12 cellular contexts compared by ENCODE assay signal in genomic region chr12:67681145-67681778, GRCh38. TPM values are rescaled to one million over a fixed set of nuclear protein-coding genes. Genes with fewer than 3 reads are reported as not detected.
DNase-seq lines count a peak whose midpoint lies in the region; ATAC-seq and TF ChIP-seq lines count a peak whose summit lies in the region.
"Had no signal": no experiment of that assay in that cellular context is flagged by ENCODE, and none has a peak within 500 bp of the region (broad histone marks: within the 10 kb centered on the region; RNA-seq: fewer than 3 reads in every experiment).

No MANE protein-coding gene starts in this region.

- H3K9me3 Mint-ChIP-seq in nephron progenitor cell = no peaks in the 10 kb centered on the region

- peak; percentile 90 for DNase-seq in AG08395 (ENCODE audit: low spot score)
- DNase-seq in RWPE2 (ENCODE audit: low spot score) = no peak
- DNase-seq in fibroblast of mammary gland (ENCODE audit: low read depth) = peak; percentile 97
- no peak for DNase-seq in nephron progenitor cell
- no peak for DNase-seq in SIG-M5 treated with dmso at 0.1 percent for 504 hours (lab: John Stamatoyannopoulos, UW; ENCODE audit: unreplicated experiment)
- DNase-seq in NCI-H2107 treated with DMSO at 0.1 percent for 48 hours (lab: John Stamatoyannopoulos, UW; ENCODE audit: unreplicated experiment) = no peak
- DNase-seq in activated CD8-positive, alpha-beta memory T cell treated with anti-CD3 and anti-CD28 coated beads, Interleukin-2, amount 50 U/mL, for 48 hours = no peak
- DNase-seq in cerebellum (ENCODE audit: low spot score) = no peak
- DNase-seq: C1 segment of cervical spinal cord; Kasumi-1; stimulated activated naive CD8-positive, alpha-beta T cell treated with anti-CD3 and anti-CD28 coated beads, Interleukin-15, Interleukin-2, amounts not matched to agents 100 U/mL and 50 U/mL, for 24 hours had no signal

- no peaks in the 10 kb centered on the region for H3K4me1 Mint-ChIP-seq in nephron progenitor cell

- H3K4me3 ChIP-seq in RWPE2 (ENCODE audit: severe bottlenecking) (no peak overlapping the region), fibroblast of mammary gland (ENCODE audit: control insufficient read depth, low read depth, low read length) (no peak overlapping the region)

- H3K27ac Mint-ChIP-seq in nephron progenitor cell = peak overlapping the region; percentile 58

- H3K36me3 Mint-ChIP-seq in nephron progenitor cell (ENCODE audit: low read depth) = peaks cover 6% of the 10 kb centered on the region

- H3K9me3 ChIP-seq in RWPE2 (ENCODE audit: severe bottlenecking) = no peaks in the 10 kb centered on the region
- H3K9me3 ChIP-seq: neutrophil had no signal

- TF ChIP-seq CTCF in RWPE2 (IDR thresholded peaks at IDR 0.05; ENCODE audit: poor library complexity, severe bottlenecking) (no peak), fibroblast of mammary gland (conservative IDR thresholded peaks at IDR 0.05; ENCODE audit: control insufficient read depth, insufficient read depth, low read depth, low read length) (no peak), nephron progenitor cell (IDR thresholded peaks at IDR 0.05) (no peak)

- ATAC-seq in RWPE2 (ENCODE audit: low read depth) = peak; percentile 65
- ATAC-seq: stimulated activated naive CD8-positive, alpha-beta T cell treated with anti-CD3 and anti-CD28 coated beads, Interleukin-15, Interleukin-2, amounts not matched to agents 100 U/mL and 50 U/mL, for 24 hours had no signal

- peaks cover 24% of the 10 kb centered on the region for H3K4me1 ChIP-seq in RWPE2 (ENCODE audit: insufficient read depth, poor library complexity, severe bottlenecking)

- H3K27me3 ChIP-seq in RWPE2 (ENCODE audit: insufficient read depth, poor library complexity, severe bottlenecking) = no peaks in the 10 kb centered on the region

- no peak overlapping the region for H3K4me3 Mint-ChIP-seq in nephron progenitor cell

- no peak overlapping the region for H3K27ac ChIP-seq in RWPE2 (ENCODE audit: poor library complexity, severe bottlenecking)
- H3K27ac ChIP-seq: neutrophil had no signal

- H3K27me3 Mint-ChIP-seq in nephron progenitor cell (ENCODE audit: low read depth, poor library complexity) = no peaks in the 10 kb centered on the region

- H3K36me3 ChIP-seq in RWPE2 (ENCODE audit: low read depth) = no peaks in the 10 kb centered on the region
- H3K36me3 ChIP-seq: neutrophil had no signal

RNA-seq across cellular contexts. Expression of gene DYRK2, which starts 32.7 kb away (rescaled TPM):
- total RNA-seq in cerebellum = 39.8 TPM

Comparison
In these comparisons a context has a peak if more than half of its experiments do, and no peak if none do; other contexts are left out.
1. DNase-seq: peak in AG08395 (single experiment) and fibroblast of mammary gland (single experiment); none in RWPE2 (single experiment), nephron progenitor cell (single experiment), SIG-M5 treated with dmso at 0.1 percent for 504 hours (single experiment), NCI-H2107 treated with DMSO at 0.1 percent for 48 hours (single experiment), activated CD8-positive, alpha-beta memory T cell treated with anti-CD3 and anti-CD28 coated beads, Interleukin-2, amount 50 U/mL, for 48 hours (single experiment) and cerebellum (single experiment).